In the genomic region with DNA sequence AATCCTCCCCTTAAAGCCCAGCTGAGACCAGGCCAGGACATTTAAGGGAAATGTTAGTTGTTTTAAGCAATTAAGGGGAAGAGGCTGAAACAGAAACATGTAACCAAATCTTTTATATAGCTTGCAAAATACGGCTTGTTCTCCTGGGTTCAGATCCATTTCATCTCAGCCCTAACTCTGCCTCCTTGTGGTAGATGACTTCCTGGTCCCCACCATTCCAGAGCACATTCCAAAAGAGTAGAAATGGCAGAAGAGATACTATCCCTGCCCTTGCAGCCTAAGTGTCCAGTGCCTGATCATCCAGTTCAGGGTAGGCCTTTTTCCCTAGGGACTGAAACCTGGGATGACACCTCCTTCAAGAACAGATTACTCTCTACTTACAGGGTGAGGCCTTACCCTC, we compare ENCODE assay signal across 17 cellular contexts.
"Had no signal": no experiment of that assay in that cellular context is flagged by ENCODE, and none has a peak within 500 bp of the region (broad histone marks: within the 10 kb centered on the region; RNA-seq: fewer than 3 reads in every experiment).

No MANE protein-coding gene starts in this region.

- DNase-seq: activated CD4-positive, alpha-beta T cell treated with anti-CD3 and anti-CD28 coated beads, Interleukin-2, amount 50 U/mL, for 48 hours; activated effector memory CD4-positive, alpha-beta T cell treated with Interleukin-2 at 50 U/mL for 16 hours; activated naive CD4-positive, alpha-beta T cell treated with anti-CD3 and anti-CD28 coated beads for 36 hours; activated T-cell treated with anti-CD3 and anti-CD28 coated beads, Interleukin-2, amount 50 U/mL, for 72 hours; amygdala; cortex of kidney; erythroblast; left ventricle myocardium superior; mammary epithelial cell; midbrain; natural killer cell; stimulated activated CD4-positive, alpha-beta T cell treated with anti-CD3 and anti-CD28 coated beads, Interleukin-2, amount 100 ng/mL, for 48 hours; stimulated activated CD8-positive, alpha-beta memory T cell treated with anti-CD3 and anti-CD28 coated beads, Interleukin-4, amount 100 ng/mL, for 48 hours; stimulated activated naive CD4-positive, alpha-beta T cell treated with Interleukin-2 at 50 U/mL for 16 hours; T-helper 1 cell; upper lobe of left lung had no signal

- ATAC-seq: activated T-cell treated with anti-CD3 and anti-CD28 coated beads, Interleukin-2, amount 50 U/mL, for 72 hours; left ventricle myocardium superior; natural killer cell had no signal

- H3K9me3 Mint-ChIP-seq: activated naive CD4-positive, alpha-beta T cell treated with anti-CD3 and anti-CD28 coated beads for 36 hours had no signal

- H3K4me1 Mint-ChIP-seq: natural killer cell had no signal

- H3K36me3 Mint-ChIP-seq: natural killer cell had no signal

- H3K4me1 ChIP-seq: prostate gland, upper lobe of left lung had no signal

- H3K27me3 ChIP-seq: upper lobe of left lung had no signal

- H3K27ac ChIP-seq: prostate gland, upper lobe of left lung had no signal

- H3K4me3 Mint-ChIP-seq: activated naive CD4-positive, alpha-beta T cell treated with anti-CD3 and anti-CD28 coated beads for 36 hours; activated T-cell treated with anti-CD3 and anti-CD28 coated beads, Interleukin-2, amount 50 U/mL, for 72 hours; natural killer cell had no signal

- H3K27ac Mint-ChIP-seq: activated naive CD4-positive, alpha-beta T cell treated with anti-CD3 and anti-CD28 coated beads for 36 hours; activated T-cell treated with anti-CD3 and anti-CD28 coated beads, Interleukin-2, amount 50 U/mL, for 72 hours; natural killer cell had no signal

- H3K36me3 ChIP-seq: prostate gland, upper lobe of left lung had no signal

- H3K9me3 ChIP-seq: prostate gland, upper lobe of left lung had no signal

- H3K4me3 ChIP-seq: prostate gland, upper lobe of left lung had no signal
